Comparison of ENCODE assay signal across 8 cellular contexts in the genomic region with DNA sequence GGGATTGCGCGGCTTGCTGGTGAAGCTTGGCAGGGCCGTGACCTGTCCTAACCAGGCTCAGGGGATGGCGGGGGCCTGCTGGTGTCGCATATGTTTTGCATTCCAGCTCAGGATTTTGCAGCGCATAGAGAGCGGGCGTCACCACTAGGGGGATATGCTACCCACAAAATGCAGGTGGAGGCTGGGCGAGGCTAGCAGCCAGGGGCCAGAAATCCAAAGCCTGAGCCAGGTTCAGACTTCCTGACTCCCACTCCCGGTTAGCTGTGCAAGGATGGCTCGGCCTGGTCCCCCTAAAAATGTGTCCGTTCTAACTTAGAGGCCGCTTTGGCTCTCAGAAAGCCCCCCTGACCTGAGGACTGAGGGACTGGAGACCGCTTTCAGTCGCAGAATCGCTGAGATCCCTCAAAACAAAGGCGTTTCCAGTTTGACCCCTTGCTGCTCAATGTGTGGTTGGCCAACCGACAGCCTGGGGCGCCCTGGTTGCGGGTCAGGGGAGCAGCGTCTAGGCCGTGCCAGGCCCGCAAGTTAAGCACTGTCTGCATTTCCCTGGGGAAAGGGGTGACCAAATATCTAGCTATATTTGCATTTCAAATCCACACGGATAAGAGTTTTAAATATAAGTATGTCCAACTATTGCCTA.
DNase-seq lines count a peak whose midpoint lies in the region; ATAC-seq and TF ChIP-seq lines count a peak whose summit lies in the region.
"Had no signal": no experiment of that assay in that cellular context is flagged by ENCODE, and none has a peak within 500 bp of the region (broad histone marks: within the 10 kb centered on the region; RNA-seq: fewer than 3 reads in every experiment).

No MANE protein-coding gene starts in this region.

- ATAC-seq in GM21737 (IDR thresholded peaks at IDR 0.05; ENCODE audit: unreplicated experiment): peak; percentile 30
- ATAC-seq in HG03571 (IDR thresholded peaks at IDR 0.05; ENCODE audit: unreplicated experiment): no peak

- peak overlapping the region; percentile 88 for H3K27ac ChIP-seq in RWPE1
- no peak overlapping the region for H3K27ac ChIP-seq in endodermal cell (ENCODE audit: low read depth, low read length)
- H3K27ac ChIP-seq in skin epidermis: peak overlapping the region in 11 of 21 experiments; percentile 90 to 98 (median 93)

- CTCF ChIA-PET in RWPE1 (lab: Yijun Ruan, JAX): no interaction called here

- DNase-seq in RWPE1 (ENCODE audit: low spot score) (no peak), endodermal cell (no peak), kidney tubule cell (ENCODE audit: low spot score) (no peak), OCI-M1 (lab: John Stamatoyannopoulos, UW) (no peak)
- DNase-seq: left cardiac atrium had no signal

- H3K4me3 ChIP-seq in endodermal cell (ENCODE audit: low read length): peak overlapping the region; percentile 78
- peak overlapping the region in 6 of 7 experiments; percentile 64 to 80 (median 75) for H3K4me3 ChIP-seq in skin epidermis

- no peaks in the 10 kb centered on the region for H3K36me3 Mint-ChIP-seq in endodermal cell (ENCODE audit: low read depth)

- no peaks in the 10 kb centered on the region for H3K27me3 Mint-ChIP-seq in endodermal cell (ENCODE audit: insufficient read depth)

- TF ChIP-seq CTCF in RWPE1 (conservative IDR thresholded peaks at IDR 0.05; ENCODE audit: low read depth) (no peak), endodermal cell (conservative IDR thresholded peaks at IDR 0.05) (no peak)

- WGBS in endodermal cell (ENCODE audit: insufficient coverage in 1 of 2, insufficient read length in 1 of 2), 2 experiments: 4% methylated on average over 21 of the region's 24 CpGs; no CpG with 5 or more reads in 1 of the 2 experiments

- H3K4me3 Mint-ChIP-seq in endodermal cell: no peak overlapping the region

- no peaks in the 10 kb centered on the region for H3K27me3 ChIP-seq in endodermal cell (ENCODE audit: control insufficient read depth, insufficient read depth, low read length, poor library complexity, severe bottlenecking)

- H3K9me3 ChIP-seq in endodermal cell (ENCODE audit: control insufficient read depth, low read length): no peaks in the 10 kb centered on the region

- peaks cover 4% of the 10 kb centered on the region for H3K4me1 ChIP-seq in endodermal cell (ENCODE audit: control insufficient read depth, insufficient read depth, low read length)

- no peak overlapping the region for H3K27ac Mint-ChIP-seq in endodermal cell

- POLR2A ChIA-PET in RWPE1 (lab: Yijun Ruan, JAX; ENCODE audit: low non-redundant PET): no interaction called here

- H3K9me3 Mint-ChIP-seq in endodermal cell: no peaks in the 10 kb centered on the region

- no peaks in the 10 kb centered on the region for H3K36me3 ChIP-seq in endodermal cell (ENCODE audit: control insufficient read depth, insufficient read depth, low read length)

- no peaks in the 10 kb centered on the region for H3K4me1 Mint-ChIP-seq in endodermal cell

- no peak overlapping the region for H3K9ac ChIP-seq in endodermal cell (ENCODE audit: extremely low read depth, low read length, poor library complexity, severe bottlenecking)
